In the genomic region with DNA sequence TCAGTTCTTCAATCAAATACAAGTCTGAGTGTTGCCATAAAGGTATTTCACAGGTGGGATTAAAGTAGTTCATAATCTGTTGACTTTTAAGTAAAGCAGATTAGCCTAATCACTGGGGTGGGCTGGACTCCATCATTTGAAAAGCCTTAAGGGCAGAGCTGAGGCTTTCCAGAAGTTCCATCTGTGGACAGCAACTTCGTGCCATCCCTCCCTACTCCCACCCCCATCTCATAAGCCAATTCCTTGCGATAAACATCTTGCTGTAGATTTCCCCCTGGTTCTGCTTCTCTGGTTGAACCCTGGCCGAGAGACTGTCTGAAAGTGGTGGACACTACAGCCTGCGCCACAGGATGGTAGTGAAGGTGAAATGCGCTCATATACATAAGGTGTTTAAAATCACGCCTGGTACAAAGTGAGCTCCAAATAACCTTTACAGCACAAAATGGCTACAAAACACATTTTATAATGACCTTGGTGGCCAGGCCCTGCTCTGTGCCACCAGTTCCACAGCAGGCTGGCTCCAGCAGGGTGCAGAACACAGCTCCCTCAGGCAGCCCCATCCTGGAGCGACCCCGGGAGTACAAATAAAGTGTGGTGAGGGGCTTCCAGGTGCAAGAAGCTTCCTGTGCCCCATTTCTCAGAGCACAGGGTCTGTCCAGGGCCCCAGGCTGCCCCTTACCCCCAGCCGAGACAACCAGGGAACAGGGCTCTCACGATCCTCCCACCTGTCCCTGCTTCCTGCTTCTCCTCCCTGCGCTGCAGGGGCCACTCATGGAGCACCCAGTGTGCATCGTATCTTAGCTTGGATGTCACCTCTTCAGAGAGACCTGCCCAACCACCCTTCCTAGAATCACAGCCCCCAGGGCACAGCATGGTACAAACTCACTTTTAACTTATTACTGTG, we compare ENCODE assay signal across 35 cellular contexts. TPM values are rescaled to one million over a fixed set of nuclear protein-coding genes. Genes with fewer than 3 reads are reported as not detected.
"Had no signal": no experiment of that assay in that cellular context is flagged by ENCODE, and none has a peak within 500 bp of the region (broad histone marks: within the 10 kb centered on the region; RNA-seq: fewer than 3 reads in every experiment).

No MANE protein-coding gene starts in this region.

- H3K4me3 ChIP-seq: Peyer's patch, SJSA1 had no signal

- DNase-seq: activated CD4-positive, alpha-beta memory T cell treated with anti-CD3 and anti-CD28 coated beads, Interleukin-2, amount 10 ng/mL, durations not matched to agents 7 days and 5 days; activated CD4-positive, alpha-beta T cell treated with anti-CD3 and anti-CD28 coated beads for 36 hours; activated CD8-positive, alpha-beta memory T cell treated with anti-CD3 and anti-CD28 coated beads for 24 hours; activated CD8-positive, alpha-beta memory T cell treated with anti-CD3 and anti-CD28 coated beads, Interleukin-2, amount 10 ng/mL, durations not matched to agents 7 days and 5 days; activated CD8-positive, alpha-beta memory T cell treated with anti-CD3 and anti-CD28 coated beads, Interleukin-2, amount 50 U/mL, for 48 hours; activated effector memory CD4-positive, alpha-beta T cell treated with Interleukin-2 at 50 U/mL for 16 hours; activated naive CD4-positive, alpha-beta T cell treated with anti-CD3 and anti-CD28 coated beads, Interleukin-2, amount 10 ng/mL, durations not matched to agents 7 days and 5 days; activated naive CD8-positive, alpha-beta T cell treated with anti-CD3 and anti-CD28 coated beads for 36 hours; activated T-cell treated with anti-CD3 and anti-CD28 coated beads, Interleukin-2, amount 50 U/mL, for 48 hours; amniotic stem cell; aorta; brain microvascular endothelial cell; central memory CD4-positive, alpha-beta T cell; Karpas-422; KBM-7; NCI-H1105; NCI-H1417 treated with DMSO at 0.1 percent for 48 hours; NCI-H187 treated with DMSO at 0.1 percent for 48 hours; NCI-H2081; NCI-H2171 treated with DMSO at 0.1 percent for 48 hours; NCI-H2227 treated with DMSO at 0.1 percent for 48 hours; NCI-H446; NCI-H510A treated with DMSO at 0.1 percent for 48 hours; NCI-H526 treated with DMSO at 0.1 percent for 48 hours; NCI-H774; Peyer's patch; RPMI8226; SHP77 treated with DMSO at 0.1 percent for 48 hours; T1000 had no signal

- H3K36me3 ChIP-seq: brain microvascular endothelial cell, Peyer's patch, SJSA1 had no signal

- H3K27me3 ChIP-seq: Peyer's patch, SJSA1 had no signal

- H3K4me1 ChIP-seq: Peyer's patch, SJSA1 had no signal

- ATAC-seq: activated CD4-positive, alpha-beta T cell treated with anti-CD3 and anti-CD28 coated beads for 36 hours; activated CD4-positive, CD25-positive, alpha-beta regulatory T cell treated with anti-CD3 and anti-CD28 coated beads, Interleukin-2, amount 50 U/mL, for 24 hours; activated CD8-positive, alpha-beta memory T cell treated with anti-CD3 and anti-CD28 coated beads, Interleukin-2, amount 10 ng/mL, durations not matched to agents 7 days and 5 days had no signal

- H3K4me1 Mint-ChIP-seq: activated CD4-positive, alpha-beta memory T cell treated with anti-CD3 and anti-CD28 coated beads, Interleukin-2, amount 10 ng/mL, durations not matched to agents 7 days and 5 days; activated CD4-positive, alpha-beta T cell treated with anti-CD3 and anti-CD28 coated beads for 36 hours; activated CD8-positive, alpha-beta memory T cell treated with anti-CD3 and anti-CD28 coated beads, Interleukin-2, amount 10 ng/mL, durations not matched to agents 7 days and 5 days; activated naive CD4-positive, alpha-beta T cell treated with anti-CD3 and anti-CD28 coated beads, Interleukin-2, amount 10 ng/mL, durations not matched to agents 7 days and 5 days; activated naive CD8-positive, alpha-beta T cell treated with anti-CD3 and anti-CD28 coated beads for 36 hours had no signal

- H3K4me3 Mint-ChIP-seq: activated CD4-positive, alpha-beta memory T cell treated with anti-CD3 and anti-CD28 coated beads, Interleukin-2, amount 10 ng/mL, durations not matched to agents 7 days and 5 days; activated CD4-positive, alpha-beta T cell treated with anti-CD3 and anti-CD28 coated beads for 36 hours; activated CD8-positive, alpha-beta memory T cell treated with anti-CD3 and anti-CD28 coated beads, Interleukin-2, amount 10 ng/mL, durations not matched to agents 7 days and 5 days; activated naive CD4-positive, alpha-beta T cell treated with anti-CD3 and anti-CD28 coated beads, Interleukin-2, amount 10 ng/mL, durations not matched to agents 7 days and 5 days; activated naive CD8-positive, alpha-beta T cell treated with anti-CD3 and anti-CD28 coated beads for 36 hours had no signal

- H3K36me3 Mint-ChIP-seq: activated CD8-positive, alpha-beta memory T cell treated with anti-CD3 and anti-CD28 coated beads, Interleukin-2, amount 10 ng/mL, durations not matched to agents 7 days and 5 days; activated naive CD4-positive, alpha-beta T cell treated with anti-CD3 and anti-CD28 coated beads, Interleukin-2, amount 10 ng/mL, durations not matched to agents 7 days and 5 days had no signal

- H3K27ac ChIP-seq: brain microvascular endothelial cell, Peyer's patch, SJSA1 had no signal

- H3K27ac Mint-ChIP-seq: activated CD4-positive, alpha-beta memory T cell treated with anti-CD3 and anti-CD28 coated beads, Interleukin-2, amount 10 ng/mL, durations not matched to agents 7 days and 5 days; activated CD4-positive, alpha-beta T cell treated with anti-CD3 and anti-CD28 coated beads for 36 hours; activated CD8-positive, alpha-beta memory T cell treated with anti-CD3 and anti-CD28 coated beads, Interleukin-2, amount 10 ng/mL, durations not matched to agents 7 days and 5 days; activated naive CD4-positive, alpha-beta T cell treated with anti-CD3 and anti-CD28 coated beads, Interleukin-2, amount 10 ng/mL, durations not matched to agents 7 days and 5 days; activated naive CD8-positive, alpha-beta T cell treated with anti-CD3 and anti-CD28 coated beads for 36 hours had no signal

- H3K9me3 ChIP-seq: Peyer's patch had no signal

RNA-seq across cellular contexts. Expression of gene GATA2, which starts 25.8 kb away (rescaled TPM):
- total RNA-seq: T-helper 2 cell treated with Interferon-gamma antibody and Interleukin-4, amounts not matched to agents 100 ng/mL and 5 ng/mL, for 36 hours had no signal

RNA-seq across cellular contexts. Expression of gene DNAJB8, which starts 52.1 kb away (rescaled TPM):
- total RNA-seq: activated CD4-positive, alpha-beta memory T cell treated with anti-CD3 and anti-CD28 coated beads, Interleukin-2, amount 10 ng/mL, durations not matched to agents 7 days and 5 days; activated CD4-positive, alpha-beta T cell treated with anti-CD3 and anti-CD28 coated beads for 36 hours; activated CD8-positive, alpha-beta memory T cell treated with anti-CD3 and anti-CD28 coated beads, Interleukin-2, amount 10 ng/mL, durations not matched to agents 7 days and 5 days; activated naive CD8-positive, alpha-beta T cell treated with anti-CD3 and anti-CD28 coated beads for 36 hours; aorta; cerebellum; MCF 10A; Peyer's patch; SJSA1; T-helper 1 cell treated with Interleukin-12 subunit alpha and Interleukin-12 subunit beta and Interleukin-4 antibody, amounts not matched to agents 30 ng/mL and 1 ng/mL, for 36 hours; T-helper 2 cell treated with Interferon-gamma antibody and Interleukin-4, amounts not matched to agents 100 ng/mL and 5 ng/mL, for 36 hours had no signal
- polyA plus RNA-seq: aorta had no signal
